In genomic region chrX:113868169-113868568, GRCh38 we compare ENCODE assay signal across 21 cellular contexts.
DNase-seq lines count a peak whose midpoint lies in the region; ATAC-seq and TF ChIP-seq lines count a peak whose summit lies in the region.
"Had no signal": no experiment of that assay in that cellular context is flagged by ENCODE, and none has a peak within 500 bp of the region (broad histone marks: within the 10 kb centered on the region; RNA-seq: fewer than 3 reads in every experiment).

No MANE protein-coding gene starts in this region.

- H2AK5ac ChIP-seq in neuronal stem cell (ENCODE audit: low read depth, low read length) (no peak overlapping the region), H9 (ENCODE audit: insufficient read length, low read length) (no peak overlapping the region)

- H3K23me2 ChIP-seq in H9 (ENCODE audit: insufficient read length, low read depth, low read length, poor library complexity, severe bottlenecking): no peaks in the 10 kb centered on the region

- H3K4me1 ChIP-seq in mesodermal cell (ENCODE audit: control insufficient read depth, insufficient read depth, low read length, poor library complexity, severe bottlenecking): peaks cover 4% of the 10 kb centered on the region
- no peaks in the 10 kb centered on the region for H3K4me1 ChIP-seq in neuronal stem cell (ENCODE audit: control insufficient read depth in 2 of 2, insufficient read depth in 1 of 2, low read depth in 1 of 2, low read length in 2 of 2)
- H3K4me1 ChIP-seq in PC-9 (replicated peaks; ENCODE audit: insufficient read depth): no peaks in the 10 kb centered on the region
- H3K4me1 ChIP-seq in H9 (ENCODE audit: insufficient read depth, low read length): no peaks in the 10 kb centered on the region; the same call in 1 of the 2 replicates
- H3K4me1 ChIP-seq: adrenal gland, prostate gland, tibial nerve had no signal

- H3K4me3 ChIP-seq in GM12865 (ENCODE audit: low read depth, low read length) (no peak overlapping the region), mesodermal cell (ENCODE audit: extremely low read depth, insufficient read depth, low read length, poor library complexity, severe bottlenecking) (no peak overlapping the region), neuronal stem cell (ENCODE audit: low read length in 2 of 2) (no peak overlapping the region), PC-9 (no peak overlapping the region)
- H3K4me3 ChIP-seq: adrenal gland, MG63, prostate gland, tibial nerve had no signal

- H2BK20ac ChIP-seq in H9 (ENCODE audit: low read depth, low read length, poor library complexity, severe bottlenecking): no peak overlapping the region

- H3K18ac ChIP-seq in neuronal stem cell (ENCODE audit: low read length): no peak overlapping the region
- no peak overlapping the region for H3K18ac ChIP-seq in H9 (ENCODE audit: insufficient read length, low read depth, low read length)

- no peaks in the 10 kb centered on the region for H3K27me3 Mint-ChIP-seq in activated B cell treated with CpG ODN at 0.5 μM for 24 hours
- no peaks in the 10 kb centered on the region for H3K27me3 Mint-ChIP-seq in H9 (ENCODE audit: low read depth)
- H3K27me3 Mint-ChIP-seq: activated T-helper 17 cell treated with anti-CD3 and anti-CD28 coated beads, Interleukin-2, amount 50 U/mL, for 72 hours had no signal

- CTCF ChIA-PET in activated B cell treated with CpG ODN at 0.5 μM for 24 hours (lab: Charles Lee) (no interaction called here), PC-9 (lab: Charles Lee) (no interaction called here)

- intact Hi-C loops in activated B cell treated with CpG ODN at 0.5 μM for 24 hours (cut with micrococcal nuclease): no loop called here
- intact Hi-C loops in PC-9 (cut with micrococcal nuclease; ENCODE audit: unreplicated experiment): no loop called here

- no peak overlapping the region for H4K8ac ChIP-seq in neuronal stem cell (ENCODE audit: low read depth, low read length)
- no peak overlapping the region for H4K8ac ChIP-seq in H9 (replicated peaks; ENCODE audit: insufficient read length, low read depth, low read length)

- H3K36me3 ChIP-seq in KOPT-K1 (ENCODE audit: insufficient read depth, low read length) (no peaks in the 10 kb centered on the region), mesodermal cell (ENCODE audit: control insufficient read depth, insufficient read depth, low read length) (no peaks in the 10 kb centered on the region), neuronal stem cell (replicated peaks in 1 of 2; ENCODE audit: control insufficient read depth in 2 of 2, insufficient read depth in 2 of 2, low read length in 2 of 2) (no peaks in the 10 kb centered on the region), PC-9 (ENCODE audit: low read depth) (no peaks in the 10 kb centered on the region)
- H3K36me3 ChIP-seq: adrenal gland, MG63, prostate gland, tibial nerve had no signal

- WGBS in mesodermal cell (ENCODE audit: insufficient coverage in 2 of 2), 2 experiments: no CpG with 5 or more reads among the region's 5 CpGs
- WGBS in neuronal stem cell (ENCODE audit: extremely low coverage in 2 of 2, insufficient read length in 2 of 2, insufficient replicate concordance in 1 of 2), 2 donors: no CpG with 5 or more reads among the region's 5 CpGs
- WGBS in H9 (ENCODE audit: extremely low coverage, insufficient read length, low lambda C conversion rate): no CpG with 5 or more reads among the region's 5 CpGs

- no peaks in the 10 kb centered on the region for H4K20me1 ChIP-seq in PC-9 (ENCODE audit: insufficient read depth)
- H4K20me1 ChIP-seq in H9 (ENCODE audit: control insufficient read depth, insufficient read depth, insufficient read length): no peaks in the 10 kb centered on the region

- no peak overlapping the region for H4K5ac ChIP-seq in H9 (ENCODE audit: insufficient read length, low read depth, low read length)

- H3K9me3 Mint-ChIP-seq in activated B cell treated with CpG ODN at 0.5 μM for 24 hours (no peaks in the 10 kb centered on the region), H9 (peaks cover 7 to 11% of the 10 kb centered on the region in 2 experiments; a peak in 4 of 5 replicates)
- H3K9me3 Mint-ChIP-seq: activated T-helper 17 cell treated with anti-CD3 and anti-CD28 coated beads, Interleukin-2, amount 50 U/mL, for 72 hours had no signal

- H4K91ac ChIP-seq in neuronal stem cell (ENCODE audit: low read depth, low read length, poor library complexity) (no peak overlapping the region), H9 (ENCODE audit: insufficient read length, low read depth, low read length) (no peak overlapping the region)

- H3K36me3 Mint-ChIP-seq in activated B cell treated with CpG ODN at 0.5 μM for 24 hours (ENCODE audit: low read depth) (no peaks in the 10 kb centered on the region), H9 (ENCODE audit: insufficient read depth in 1 of 3, low read depth in 3 of 3) (peaks cover 19 to 60% (median 57%) of the 10 kb centered on the region in 3 experiments)
- H3K36me3 Mint-ChIP-seq: natural killer cell had no signal

- H3K27ac Mint-ChIP-seq in activated B cell treated with CpG ODN at 0.5 μM for 24 hours: peak overlapping the region; percentile 59
- no peak overlapping the region for H3K27ac Mint-ChIP-seq in H9
- H3K27ac Mint-ChIP-seq: activated T-helper 17 cell treated with anti-CD3 and anti-CD28 coated beads, Interleukin-2, amount 50 U/mL, for 72 hours; natural killer cell had no signal

- no peaks in the 10 kb centered on the region for H3K9me3 ChIP-seq in KOPT-K1 (ENCODE audit: insufficient read depth, low read length, poor library complexity, severe bottlenecking)
- H3K9me3 ChIP-seq in mesodermal cell (ENCODE audit: control insufficient read depth, low read length): no peaks in the 10 kb centered on the region
- peaks cover 0 to 2% of the 10 kb centered on the region in 2 donors for H3K9me3 ChIP-seq in neuronal stem cell (replicated peaks in 1 of 2; ENCODE audit: control insufficient read depth in 2 of 2, insufficient read depth in 1 of 2, low read depth in 1 of 2, low read length in 2 of 2)
- H3K9me3 ChIP-seq in PC-9 (ENCODE audit: insufficient read depth, low read depth): no peaks in the 10 kb centered on the region
- no peaks in the 10 kb centered on the region for H3K9me3 ChIP-seq in H9 (ENCODE audit: control insufficient read depth, low read depth, low read length)
- H3K9me3 ChIP-seq: adrenal gland, MG63, prostate gland, tibial nerve had no signal

- no peak overlapping the region for H3K56ac ChIP-seq in H9 (ENCODE audit: insufficient read length, low read depth, low read length)

- no peak overlapping the region for H2BK15ac ChIP-seq in neuronal stem cell (ENCODE audit: low read length)
- no peak overlapping the region for H2BK15ac ChIP-seq in H9 (ENCODE audit: low read depth, low read length)

- no peaks in the 10 kb centered on the region for H3F3A ChIP-seq in PC-9 (ENCODE audit: insufficient read depth, low read depth)

- H3K4me3 Mint-ChIP-seq in activated B cell treated with CpG ODN at 0.5 μM for 24 hours (peak overlapping the region; percentile 66), H9 (no peak overlapping the region)
- H3K4me3 Mint-ChIP-seq: activated T-helper 17 cell treated with anti-CD3 and anti-CD28 coated beads, Interleukin-2, amount 50 U/mL, for 72 hours; natural killer cell had no signal

- H3K9me2 ChIP-seq in PC-9 (ENCODE audit: insufficient read depth): no peaks in the 10 kb centered on the region

- TF ChIP-seq CTCF in GM12865 (IDR thresholded peaks at IDR 0.05; ENCODE audit: insufficient read depth, low read depth, low read length, missing control alignments) (no peak), activated B cell treated with CpG ODN at 0.5 μM for 24 hours (IDR thresholded peaks at IDR 0.05) (no peak), PC-9 (conservative IDR thresholded peaks at IDR 0.05) (no peak), H9 (conservative IDR thresholded peaks at IDR 0.05) (no peak)

- H3K4me1 Mint-ChIP-seq in activated B cell treated with CpG ODN at 0.5 μM for 24 hours (peaks cover 7% of the 10 kb centered on the region), H9 (peaks cover 8 to 10% of the 10 kb centered on the region in 2 experiments)
- H3K4me1 Mint-ChIP-seq: activated T-helper 17 cell treated with anti-CD3 and anti-CD28 coated beads, Interleukin-2, amount 50 U/mL, for 72 hours; natural killer cell had no signal

- peak; percentile 1 for DNase-seq in GM12865 (ENCODE audit: low read depth)
- DNase-seq in activated B cell treated with CpG ODN at 0.5 μM for 24 hours: no peak
- DNase-seq in neuronal stem cell (ENCODE audit: low spot score): no peak
- DNase-seq in PC-9: no peak
- DNase-seq in NCI-H510A (lab: John Stamatoyannopoulos, UW): no peak
- no peak for DNase-seq in H9
- DNase-seq: adrenal gland, C1 segment of cervical spinal cord, DMS79, foreskin fibroblast, MG63, natural killer cell, NCI-H187 treated with DMSO at 0.1 percent for 48 hours, NCI-H524 treated with DMSO at 0.1 percent for 48 hours had no signal

- H2BK5ac ChIP-seq in neuronal stem cell (ENCODE audit: low read length) (no peak overlapping the region), H9 (ENCODE audit: insufficient read length, low read length) (no peak overlapping the region)

- H3K79me1 ChIP-seq in neuronal stem cell (ENCODE audit: low read depth, low read length): no peaks in the 10 kb centered on the region
- no peaks in the 10 kb centered on the region for H3K79me1 ChIP-seq in H9 (ENCODE audit: insufficient read depth, low read depth, low read length, poor library complexity, severe bottlenecking)

- peak overlapping the region; percentile 18 for H3K27ac ChIP-seq in KOPT-K1 (ENCODE audit: low read depth, low read length, poor library complexity, severe bottlenecking)
- peak overlapping the region; percentile 75 for H3K27ac ChIP-seq in mesodermal cell (ENCODE audit: low read depth, low read length, severe bottlenecking)
- H3K27ac ChIP-seq in neuronal stem cell (replicated peaks; ENCODE audit: low read length): no peak overlapping the region
- H3K27ac ChIP-seq in PC-9: no peak overlapping the region
- no peak overlapping the region for H3K27ac ChIP-seq in H9 (ENCODE audit: insufficient read length, low read depth, low read length)
- H3K27ac ChIP-seq: adrenal gland, prostate gland, tibial nerve, VCaP had no signal

- no peak overlapping the region for H2BK12ac ChIP-seq in neuronal stem cell (ENCODE audit: low read length)
- H2BK12ac ChIP-seq in H9 (ENCODE audit: insufficient read length, low read depth, low read length): no peak overlapping the region

- no peak overlapping the region for H2BK120ac ChIP-seq in neuronal stem cell (ENCODE audit: low read depth, low read length)
- H2BK120ac ChIP-seq in H9 (ENCODE audit: low read depth, low read length, poor library complexity, severe bottlenecking): no peak overlapping the region

- H3K4ac ChIP-seq in neuronal stem cell (ENCODE audit: low read length) (no peak overlapping the region), H9 (ENCODE audit: low read depth, low read length) (no peak overlapping the region)

- no peak overlapping the region for H3K14ac ChIP-seq in neuronal stem cell (ENCODE audit: low read length)
- no peak overlapping the region for H3K14ac ChIP-seq in H9 (ENCODE audit: insufficient read depth, low read length)

- H3K9ac ChIP-seq in neuronal stem cell (ENCODE audit: low read depth, low read length, poor library complexity) (no peak overlapping the region), H9 (ENCODE audit: extremely low read depth, insufficient read length, low read length) (no peak overlapping the region)

- POLR2A ChIA-PET in activated B cell treated with CpG ODN at 0.5 μM for 24 hours (lab: Charles Lee): interaction anchor here (0.6 to 0.8 kb wide), 2 partner anchors 9 to 75 kb away, joined by 9 to 10 read pairs; no protein-coding TSS in a partner anchor
- POLR2A ChIA-PET in PC-9 (lab: Charles Lee; ENCODE audit: unreplicated experiment): no interaction called here

- H3K79me2 ChIP-seq in PC-9 (ENCODE audit: low read depth) (no peaks in the 10 kb centered on the region), H9 (ENCODE audit: insufficient read depth, low read length) (no peaks in the 10 kb centered on the region)

- no peak overlapping the region for H3K23ac ChIP-seq in neuronal stem cell (ENCODE audit: low read depth, low read length, poor library complexity)
- H3K23ac ChIP-seq in H9 (ENCODE audit: insufficient read length, low read depth, low read length): no peak overlapping the region

- no TSS peak for BruUV-seq in PC-9 (replicated peaks; lab: Mats Ljungman, UMichigan)

- ATAC-seq in activated B cell treated with CpG ODN at 0.5 μM for 24 hours (ENCODE audit: low read depth): no peak
- ATAC-seq: activated T-helper 17 cell treated with anti-CD3 and anti-CD28 coated beads, Interleukin-2, amount 50 U/mL, for 72 hours; natural killer cell; Panc1 had no signal

- H3K4me2 ChIP-seq in neuronal stem cell (ENCODE audit: insufficient read depth, low read length, poor library complexity, severe bottlenecking): no peak overlapping the region
- no peak overlapping the region for H3K4me2 ChIP-seq in PC-9
- no peak overlapping the region for H3K4me2 ChIP-seq in H9 (ENCODE audit: insufficient read depth, insufficient read length, low read length)

- no peak overlapping the region for H3T11ph ChIP-seq in H9 (ENCODE audit: low read length)

- H3K27me3 ChIP-seq in neuronal stem cell (ENCODE audit: control insufficient read depth in 3 of 3, insufficient read depth in 3 of 3, low read depth in 1 of 3, low read length in 3 of 3) (no peaks in the 10 kb centered on the region), PC-9 (ENCODE audit: insufficient read depth, low read depth) (no peaks in the 10 kb centered on the region), H9 (ENCODE audit: insufficient read depth, low read length) (no peaks in the 10 kb centered on the region)
- H3K27me3 ChIP-seq: MG63, tibial nerve had no signal

- H2AFZ ChIP-seq in neuronal stem cell (ENCODE audit: low read length) (no peak overlapping the region), PC-9 (no peak overlapping the region), H9 (ENCODE audit: low read length) (no peak overlapping the region)

Comparison
In these comparisons a context has a peak if more than half of its experiments do, and no peak if none do; other contexts are left out.
1. H3K27ac ChIP-seq: peak in KOPT-K1 (single experiment) and mesodermal cell (single experiment); none in neuronal stem cell (single experiment), PC-9 (single experiment) and H9 (single experiment).